14 cellular contexts compared by ENCODE assay signal in the genomic region with DNA sequence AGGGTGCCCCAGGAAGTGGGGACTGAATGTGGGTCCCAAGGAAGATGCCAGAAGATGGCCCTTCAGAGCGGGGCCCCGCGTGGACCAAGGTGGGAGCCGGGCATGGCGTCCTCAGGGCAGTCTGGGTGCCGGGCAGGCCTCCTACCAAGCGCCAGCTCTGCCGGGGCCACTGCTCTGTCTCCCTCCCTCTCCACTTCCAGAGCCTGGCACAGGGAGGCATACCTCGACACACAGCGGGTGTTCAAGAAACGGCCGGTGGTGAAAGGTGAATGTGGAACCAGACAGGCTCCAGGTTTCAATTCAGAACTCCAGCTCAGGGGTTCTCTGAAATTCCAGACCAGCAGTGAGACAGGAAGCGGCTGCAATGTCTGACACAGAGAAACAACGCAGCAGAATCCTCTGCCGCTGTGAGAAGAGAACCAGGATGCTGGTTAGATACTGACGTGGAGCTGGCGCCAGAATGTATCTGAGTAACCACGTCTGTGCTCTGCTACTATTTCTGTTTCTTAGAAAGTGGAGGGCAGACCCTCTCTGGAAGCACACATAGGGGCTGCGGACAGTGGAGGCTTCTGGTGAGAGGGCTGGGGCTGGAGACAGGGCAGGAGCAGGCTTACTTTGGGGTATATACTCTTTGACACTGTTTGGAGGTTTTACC. TPM values are rescaled to one million over a fixed set of nuclear protein-coding genes. Genes with fewer than 3 reads are reported as not detected.
DNase-seq lines count a peak whose midpoint lies in the region; ATAC-seq and TF ChIP-seq lines count a peak whose summit lies in the region.
"Had no signal": no experiment of that assay in that cellular context is flagged by ENCODE, and none has a peak within 500 bp of the region (broad histone marks: within the 10 kb centered on the region; RNA-seq: fewer than 3 reads in every experiment).

No MANE protein-coding gene starts in this region.

- H3K27ac ChIP-seq in SK-N-SH (ENCODE audit: low read depth in 2 of 2, low read length in 1 of 2) (no peak overlapping the region), coronary artery (no peak overlapping the region)

- H3K36me3 Mint-ChIP-seq in activated naive CD4-positive, alpha-beta T cell treated with anti-CD3 and anti-CD28 coated beads, Interleukin-2, amount 10 ng/mL, durations not matched to agents 7 days and 5 days, result no peaks in the 10 kb centered on the region

- no peak overlapping the region for H3K9ac ChIP-seq in SK-N-SH

- no peaks in the 10 kb centered on the region for H3K36me3 ChIP-seq in SK-N-SH (replicated peaks in 1 of 2; ENCODE audit: control insufficient read depth in 1 of 2, insufficient read depth in 2 of 2, low read length in 1 of 2)
- no peaks in the 10 kb centered on the region for H3K36me3 ChIP-seq in HAP-1 (replicated peaks)

- H3K9me2 ChIP-seq in SK-N-SH, result no peaks in the 10 kb centered on the region

- ATAC-seq in SK-N-SH treated with all-trans-retinoic acid at 6 μM for 48 hours (peak; percentile 10; the same call in 2 of the 3 replicates), HG03460 (IDR thresholded peaks at IDR 0.05; ENCODE audit: unreplicated experiment) (no peak), HG02884 (IDR thresholded peaks at IDR 0.05; ENCODE audit: unreplicated experiment) (no peak)

- H3K4me3 ChIP-seq in SK-N-SH (ENCODE audit: low read depth in 2 of 2, low read length in 1 of 2) (no peak overlapping the region), coronary artery (peak overlapping the region; percentile 57), HAP-1 (no peak overlapping the region)

- H3K27me3 ChIP-seq in SK-N-SH (ENCODE audit: insufficient read depth) (no peaks in the 10 kb centered on the region), HAP-1 (ENCODE audit: low read depth) (peaks cover 25% of the 10 kb centered on the region)

- TF ChIP-seq EP300 in SK-N-SH (IDR thresholded peaks at IDR 0.05; ENCODE audit: borderline replicate concordance in 1 of 2, low read depth in 1 of 2, low read length in 1 of 2), result no peak

- no peaks in the 10 kb centered on the region for H3K79me2 ChIP-seq in SK-N-SH (ENCODE audit: insufficient read depth)

- 91% methylated on average over 14 of the region's 19 CpGs for WGBS in SK-N-SH (ENCODE audit: low lambda C conversion rate)

- TF ChIP-seq RAD21 in SK-N-SH (IDR thresholded peaks at IDR 0.05; ENCODE audit: low read length), result no peak

- H3K9me3 ChIP-seq in SK-N-SH, result no peaks in the 10 kb centered on the region
- H3K9me3 ChIP-seq in HAP-1, result no peaks in the 10 kb centered on the region

- H2AFZ ChIP-seq in SK-N-SH (ENCODE audit: low read depth), result no peak overlapping the region

- DNase-seq in SK-N-SH, result no peak
- no peak for DNase-seq in coronary artery (ENCODE audit: low spot score)
- DNase-seq in mesenteric fat pad (ENCODE audit: low spot score), result peak; percentile 85
- no peak for DNase-seq in HAP-1 (ENCODE audit: low spot score in 2 of 2)
- DNase-seq in activated naive CD4-positive, alpha-beta T cell treated with anti-CD3 and anti-CD28 coated beads, Interleukin-2, amount 10 ng/mL, durations not matched to agents 7 days and 5 days, result no peak
- DNase-seq: activated T-cell treated with anti-CD3 and anti-CD28 coated beads, Interleukin-2, amount 50 U/mL, for 72 hours; effector CD4-positive, alpha-beta T cell had no signal

- TF ChIP-seq CTCF in SK-N-SH (IDR thresholded peaks at IDR 0.05) (no peak), coronary artery (IDR thresholded peaks at IDR 0.05) (no peak)

- POLR2A ChIA-PET in SK-N-SH (lab: Yijun Ruan, JAX), result no interaction called here

- H3K27me3 Mint-ChIP-seq in activated naive CD4-positive, alpha-beta T cell treated with anti-CD3 and anti-CD28 coated beads, Interleukin-2, amount 10 ng/mL, durations not matched to agents 7 days and 5 days, result peaks cover 19% of the 10 kb centered on the region

- CTCF ChIA-PET in SK-N-SH (lab: Yijun Ruan, JAX), result interaction anchor here (1.9 to 2.8 kb wide), 3 partner anchors 10 to 682 kb away, joined by 5 to 10 read pairs (median 8); no protein-coding TSS in a partner anchor
- CTCF ChIA-PET in activated naive CD4-positive, alpha-beta T cell treated with anti-CD3 and anti-CD28 coated beads, Interleukin-2, amount 10 ng/mL, durations not matched to agents 7 days and 5 days (lab: Charles Lee), result interaction anchor here (1.0 to 1.2 kb wide), 2 partner anchors 16 to 687 kb away, joined by 3 to 4 read pairs; no protein-coding TSS in a partner anchor

- no peaks in the 10 kb centered on the region for H3K4me1 Mint-ChIP-seq in activated naive CD4-positive, alpha-beta T cell treated with anti-CD3 and anti-CD28 coated beads, Interleukin-2, amount 10 ng/mL, durations not matched to agents 7 days and 5 days

- H4K20me1 ChIP-seq in SK-N-SH (ENCODE audit: insufficient read depth), result no peaks in the 10 kb centered on the region

- no peak overlapping the region for H3K27ac Mint-ChIP-seq in activated naive CD4-positive, alpha-beta T cell treated with anti-CD3 and anti-CD28 coated beads, Interleukin-2, amount 10 ng/mL, durations not matched to agents 7 days and 5 days
- H3K27ac Mint-ChIP-seq: activated T-cell treated with anti-CD3 and anti-CD28 coated beads, Interleukin-2, amount 50 U/mL, for 72 hours; B cell; T-helper 2 cell treated with Interferon-gamma antibody and Interleukin-4, amounts not matched to agents 5 μg/mL and 100 μg/mL, for 36 hours had no signal

- H3K4me1 ChIP-seq in SK-N-SH (ENCODE audit: control insufficient read depth in 1 of 2, insufficient read depth in 2 of 2, low read depth in 1 of 2, low read length in 1 of 2) (peaks cover 0 to 7% of the 10 kb centered on the region in 2 experiments; a peak in 2 of 4 replicates), HAP-1 (no peaks in the 10 kb centered on the region)

- no peak overlapping the region for H3K4me3 Mint-ChIP-seq in activated naive CD4-positive, alpha-beta T cell treated with anti-CD3 and anti-CD28 coated beads, Interleukin-2, amount 10 ng/mL, durations not matched to agents 7 days and 5 days
- H3K4me3 Mint-ChIP-seq: B cell; T-helper 2 cell treated with Interferon-gamma antibody and Interleukin-4, amounts not matched to agents 5 μg/mL and 100 μg/mL, for 36 hours had no signal

- no peak overlapping the region for H3K4me2 ChIP-seq in SK-N-SH

- no peaks in the 10 kb centered on the region for H3K9me3 Mint-ChIP-seq in activated naive CD4-positive, alpha-beta T cell treated with anti-CD3 and anti-CD28 coated beads, Interleukin-2, amount 10 ng/mL, durations not matched to agents 7 days and 5 days
- H3K9me3 Mint-ChIP-seq: T-helper 2 cell treated with Interferon-gamma antibody and Interleukin-4, amounts not matched to agents 5 μg/mL and 100 μg/mL, for 36 hours had no signal

- in situ Hi-C loops in HAP-1 (cut with MboI; ENCODE audit: low sequenced_read_pairs), result no loop called here

- H3F3A ChIP-seq in SK-N-SH (replicated peaks; ENCODE audit: insufficient read depth), result peaks cover 10% of the 10 kb centered on the region

TF ChIP-seq in SK-N-SH treated with all-trans-retinoic acid at 6 μM for 48 hours, 23 proteins besides CTCF, POLR2A, EP300 and RAD21:
- TF ChIP-seq RARB (CRISPR knock-in tag; IDR thresholded peaks at IDR 0.05) (no peak), ISL1 (CRISPR knock-in tag; IDR thresholded peaks at IDR 0.05) (no peak), OSR1 (CRISPR knock-in tag; IDR thresholded peaks at IDR 0.05) (no peak), ZNF70 (CRISPR knock-in tag; IDR thresholded peaks at IDR 0.05) (no peak), ZNF565 (CRISPR knock-in tag; conservative IDR thresholded peaks at IDR 0.05; ENCODE audit: low read depth) (no peak), SNAI2 (CRISPR knock-in tag; IDR thresholded peaks at IDR 0.05) (no peak), TCF4 (CRISPR knock-in tag; IDR thresholded peaks at IDR 0.05; ENCODE audit: borderline replicate concordance) (no peak), ESRRG (CRISPR knock-in tag; IDR thresholded peaks at IDR 0.05) (no peak), ZC3H10 (CRISPR knock-in tag; IDR thresholded peaks at IDR 0.05) (no peak), ZFP30 (CRISPR knock-in tag; IDR thresholded peaks at IDR 0.05) (no peak), ZNF8 (CRISPR knock-in tag; IDR thresholded peaks at IDR 0.05) (no peak)

TF ChIP-seq in SK-N-SH, 30 proteins besides CTCF, POLR2A, EP300 and RAD21 (continues in another document):
- no peak for TF ChIP-seq PBX3 (IDR thresholded peaks at IDR 0.05)
- TF ChIP-seq YY1 (IDR thresholded peaks at IDR 0.05; ENCODE audit: low read depth), result no peak
- TF ChIP-seq MXI1 (IDR thresholded peaks at IDR 0.05; ENCODE audit: low read depth, low read length), result no peak
- TF ChIP-seq JUND (IDR thresholded peaks at IDR 0.05), result no peak
- no peak for TF ChIP-seq ZBTB33 (IDR thresholded peaks at IDR 0.05; ENCODE audit: borderline replicate concordance, low read depth)
- TF ChIP-seq FOXM1 (IDR thresholded peaks at IDR 0.05; ENCODE audit: low read depth), result no peak
- TF ChIP-seq POLR2AphosphoS5 (IDR thresholded peaks at IDR 0.05; ENCODE audit: low read depth, low read length), result no peak
- no peak for TF ChIP-seq CHD2 (IDR thresholded peaks at IDR 0.05; ENCODE audit: low read length, partially characterized antibody)
- TF ChIP-seq SMC3 (IDR thresholded peaks at IDR 0.05; ENCODE audit: low read depth, low read length), result no peak

RNA-seq across cellular contexts. Expression of gene BFSP2, which starts 12.8 kb away (rescaled TPM):
- polyA plus RNA-seq in SK-N-SH (2012; rRNA removed), result not detected in 2 replicates
- not detected in 2 replicates for polyA plus RNA-seq in SK-N-SH (2012; cell fraction: cytosol; rRNA removed)
- polyA plus RNA-seq in SK-N-SH (2012; cell fraction: nucleus; rRNA removed), result not detected in 2 replicates
- not detected for total RNA-seq in mesenteric fat pad
- total RNA-seq: activated T-cell treated with anti-CD3 and anti-CD28 coated beads, Interleukin-2, amount 50 U/mL, for 72 hours; LHCN-M2; renal cortical epithelial cell had no signal
